ENCODE assay signal across 1 cellular context in genomic region chr3:72782521-72782920, GRCh38.
TF ChIP-seq lines count a peak whose summit lies in the region.

No MANE protein-coding gene starts in this region.

TF ChIP-seq in HEK293, 187 proteins besides CTCF, POLR2A, EP300 and RAD21 (continued from another document):
- TF ChIP-seq ZNF596 (tag by site-specific recombination; IDR thresholded peaks at IDR 0.05) (no peak), ZBTB17 (tag by site-specific recombination; IDR thresholded peaks at IDR 0.05) (peak; percentile 31; the same call in 1 of the 2 replicates), ZNF660 (tag by site-specific recombination; IDR thresholded peaks at IDR 0.05) (no peak), TCF7L2 (IDR thresholded peaks at IDR 0.05; ENCODE audit: borderline replicate concordance, low read depth, low read length) (peak; percentile 62; the same call in 1 of the 2 replicates), MZF1 (tag by site-specific recombination; IDR thresholded peaks at IDR 0.05; ENCODE audit: borderline replicate concordance) (peak; percentile 83; the same call in 1 of the 2 replicates), ZNF701 (tag by site-specific recombination; IDR thresholded peaks at IDR 0.05) (no peak), GLI2 (tag by site-specific recombination; IDR thresholded peaks at IDR 0.05; ENCODE audit: borderline replicate concordance, low read depth) (peak; percentile 38; the same call in 1 of the 2 replicates), ZBTB8A (tag by site-specific recombination; IDR thresholded peaks at IDR 0.05) (0 out of 2 replicates have a peak, but pooled peaks have one; percentile 14), SP7 (tag by site-specific recombination; IDR thresholded peaks at IDR 0.05) (peak; percentile 29; the same call in 1 of the 2 replicates), ZNF843 (tag by site-specific recombination; IDR thresholded peaks at IDR 0.05) (peak; percentile 74), ZSCAN30 (tag by site-specific recombination; IDR thresholded peaks at IDR 0.05) (no peak), ZNF214 (tag by site-specific recombination; IDR thresholded peaks at IDR 0.05; ENCODE audit: borderline replicate concordance) (no peak), ZNF394 (tag by site-specific recombination; IDR thresholded peaks at IDR 0.05; ENCODE audit: borderline replicate concordance) (no peak), ZFP3 (tag by site-specific recombination; IDR thresholded peaks at IDR 0.05; ENCODE audit: low read depth) (no peak), ZNF792 (tag by site-specific recombination; IDR thresholded peaks at IDR 0.05) (no peak), ZSCAN16 (tag by site-specific recombination; IDR thresholded peaks at IDR 0.05) (no peak), ZNF624 (tag by site-specific recombination; IDR thresholded peaks at IDR 0.05) (no peak), ZNF521 (tag by site-specific recombination; IDR thresholded peaks at IDR 0.05) (no peak), ZNF629 (tag by site-specific recombination; IDR thresholded peaks at IDR 0.05) (peak; percentile 55; the same call in 1 of the 2 replicates)
- TF ChIP-seq, protein P1, sequence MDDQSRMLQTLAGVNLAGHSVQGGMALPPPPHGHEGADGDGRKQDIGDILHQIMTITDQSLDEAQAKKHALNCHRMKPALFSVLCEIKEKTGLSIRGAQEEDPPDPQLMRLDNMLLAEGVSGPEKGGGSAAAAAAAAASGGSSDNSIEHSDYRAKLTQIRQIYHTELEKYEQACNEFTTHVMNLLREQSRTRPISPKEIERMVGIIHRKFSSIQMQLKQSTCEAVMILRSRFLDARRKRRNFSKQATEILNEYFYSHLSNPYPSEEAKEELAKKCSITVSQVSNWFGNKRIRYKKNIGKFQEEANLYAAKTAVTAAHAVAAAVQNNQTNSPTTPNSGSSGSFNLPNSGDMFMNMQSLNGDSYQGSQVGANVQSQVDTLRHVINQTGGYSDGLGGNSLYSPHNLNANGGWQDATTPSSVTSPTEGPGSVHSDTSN (CRISPR knock-in tag; IDR thresholded peaks at IDR 0.05): no peak
- TF ChIP-seq, protein P2, sequence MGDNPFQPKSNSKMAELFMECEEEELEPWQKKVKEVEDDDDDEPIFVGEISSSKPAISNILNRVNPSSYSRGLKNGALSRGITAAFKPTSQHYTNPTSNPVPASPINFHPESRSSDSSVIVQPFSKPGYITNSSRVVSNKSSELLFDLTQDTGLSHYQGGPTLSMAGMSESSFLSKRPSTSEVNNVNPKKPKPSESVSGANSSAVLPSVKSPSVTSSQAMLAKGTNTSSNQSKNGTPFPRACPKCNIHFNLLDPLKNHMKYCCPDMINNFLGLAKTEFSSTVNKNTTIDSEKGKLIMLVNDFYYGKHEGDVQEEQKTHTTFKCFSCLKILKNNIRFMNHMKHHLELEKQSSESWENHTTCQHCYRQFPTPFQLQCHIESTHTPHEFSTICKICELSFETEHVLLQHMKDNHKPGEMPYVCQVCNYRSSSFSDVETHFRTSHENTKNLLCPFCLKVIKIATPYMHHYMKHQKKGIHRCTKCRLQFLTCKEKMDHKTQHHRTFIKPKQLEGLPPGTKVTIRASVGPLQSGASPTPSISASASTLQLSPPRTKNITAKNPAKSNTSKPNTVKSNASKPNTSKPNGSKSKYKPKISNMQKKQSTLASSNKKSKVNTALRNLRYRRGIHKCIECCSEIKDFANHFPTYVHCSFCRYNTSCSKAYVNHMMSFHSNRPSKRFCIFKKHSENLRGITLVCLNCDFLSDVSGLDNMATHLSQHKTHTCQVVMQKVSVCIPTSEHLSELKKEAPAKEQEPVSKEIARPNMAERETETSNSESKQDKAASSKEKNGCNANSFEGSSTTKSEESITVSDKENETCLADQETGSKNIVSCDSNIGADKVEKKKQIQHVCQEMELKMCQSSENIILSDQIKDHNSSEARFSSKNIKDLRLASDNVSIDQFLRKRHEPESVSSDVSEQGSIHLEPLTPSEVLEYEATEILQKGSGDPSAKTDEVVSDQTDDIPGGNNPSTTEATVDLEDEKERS (tag by site-specific recombination; IDR thresholded peaks at IDR 0.05): no peak
